ENCODE assay signal across 13 cellular contexts in the genomic region with DNA sequence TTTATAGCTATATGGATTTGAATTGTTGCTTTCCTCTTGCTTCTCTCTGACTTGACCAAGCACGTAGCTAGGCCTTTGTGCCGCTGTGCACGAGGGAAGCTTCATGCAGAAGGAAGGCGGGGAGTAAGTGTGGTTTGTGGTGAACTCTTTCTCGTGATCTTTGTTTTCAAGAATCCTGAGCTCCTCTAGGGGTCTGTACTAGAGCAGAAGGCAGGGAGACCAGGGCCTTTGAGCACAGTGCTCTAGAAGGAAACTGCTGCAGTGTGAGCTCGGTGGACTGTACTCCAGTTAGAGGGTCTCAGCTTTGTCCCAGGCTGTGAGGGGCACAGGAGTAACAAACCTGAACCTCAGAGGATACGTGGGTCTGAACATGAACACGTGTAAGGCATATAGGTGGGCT. TPM values are rescaled to one million over a fixed set of nuclear protein-coding genes. Genes with fewer than 3 reads are reported as not detected.
A peak's percentile ranks its signal among the peaks of the same experiment; 100 is the strongest.
DNase-seq lines count a peak whose midpoint lies in the region; ATAC-seq and TF ChIP-seq lines count a peak whose summit lies in the region.
"Had no signal": no experiment of that assay in that cellular context is flagged by ENCODE, and none has a peak within 500 bp of the region (broad histone marks: within the 10 kb centered on the region; RNA-seq: fewer than 3 reads in every experiment).

No MANE protein-coding gene starts in this region.

- no peak overlapping the region for H3K4me3 Mint-ChIP-seq in activated naive CD8-positive, alpha-beta T cell treated with anti-CD3 and anti-CD28 coated beads, Interleukin-2, amount 50 U/mL, for 24 hours
- H3K4me3 Mint-ChIP-seq: stimulated activated naive CD8-positive, alpha-beta T cell treated with anti-CD3 and anti-CD28 coated beads, Interleukin-15, Interleukin-2, amounts not matched to agents 100 ng/mL and 50 ng/mL, for 24 hours had no signal

- 68 to 77% methylated on average over 8 of the region's 8 CpGs for WGBS in testis, 2 donors

- H3K27ac Mint-ChIP-seq in activated naive CD8-positive, alpha-beta T cell treated with anti-CD3 and anti-CD28 coated beads, Interleukin-2, amount 50 U/mL, for 24 hours = no peak overlapping the region
- H3K27ac Mint-ChIP-seq: stimulated activated naive CD8-positive, alpha-beta T cell treated with anti-CD3 and anti-CD28 coated beads, Interleukin-15, Interleukin-2, amounts not matched to agents 100 ng/mL and 50 ng/mL, for 24 hours had no signal

- no peak for TF ChIP-seq POLR2A in testis (IDR thresholded peaks at IDR 0.05)

- no peaks in the 10 kb centered on the region for H3K27me3 ChIP-seq in testis
- H3K27me3 ChIP-seq: colonic mucosa had no signal

- DNase-seq in Daoy (ENCODE audit: low read depth) (peak; percentile 4), Kasumi-1 (lab: John Stamatoyannopoulos, UW) (peak; percentile 72 to 77), H4 (ENCODE audit: low spot score) (no peak), LoVo (ENCODE audit: low spot score) (no peak), testis (no peak)
- DNase-seq in activated naive CD8-positive, alpha-beta T cell treated with anti-CD3 and anti-CD28 coated beads, Interleukin-2, amount 50 U/mL, for 24 hours = peak; percentile 10
- DNase-seq: colonic mucosa, left colon, NCI-H1105 treated with DMSO at 0.1 percent for 48 hours, nucleus accumbens had no signal

- no peak overlapping the region for H3K4me3 ChIP-seq in testis
- H3K4me3 ChIP-seq: colonic mucosa had no signal

- no peaks in the 10 kb centered on the region for H3K9me3 ChIP-seq in testis
- H3K9me3 ChIP-seq: colonic mucosa had no signal

- no peak overlapping the region for H3K27ac ChIP-seq in testis
- H3K27ac ChIP-seq: colonic mucosa had no signal

- peaks cover 17% of the 10 kb centered on the region for H3K4me1 Mint-ChIP-seq in activated naive CD8-positive, alpha-beta T cell treated with anti-CD3 and anti-CD28 coated beads, Interleukin-2, amount 50 U/mL, for 24 hours

- no peaks in the 10 kb centered on the region for H3K36me3 ChIP-seq in testis (ENCODE audit: low read depth, missing control alignments)
- H3K36me3 ChIP-seq: colonic mucosa had no signal

- no peaks in the 10 kb centered on the region for H3K36me3 Mint-ChIP-seq in activated naive CD8-positive, alpha-beta T cell treated with anti-CD3 and anti-CD28 coated beads, Interleukin-2, amount 50 U/mL, for 24 hours (ENCODE audit: low read depth)

- H3K4me1 ChIP-seq in testis = no peaks in the 10 kb centered on the region
- H3K4me1 ChIP-seq: colonic mucosa had no signal

- no peaks in the 10 kb centered on the region for H3K9me3 Mint-ChIP-seq in activated naive CD8-positive, alpha-beta T cell treated with anti-CD3 and anti-CD28 coated beads, Interleukin-2, amount 50 U/mL, for 24 hours
- H3K9me3 Mint-ChIP-seq: stimulated activated naive CD8-positive, alpha-beta T cell treated with anti-CD3 and anti-CD28 coated beads, Interleukin-15, Interleukin-2, amounts not matched to agents 100 ng/mL and 50 ng/mL, for 24 hours had no signal

- ATAC-seq in GM19452 (IDR thresholded peaks at IDR 0.05; ENCODE audit: unreplicated experiment) (peak; percentile 45), HG02610 (IDR thresholded peaks at IDR 0.05; ENCODE audit: unreplicated experiment) (no peak)
- peak; percentile 80 for ATAC-seq in activated naive CD8-positive, alpha-beta T cell treated with anti-CD3 and anti-CD28 coated beads, Interleukin-2, amount 50 U/mL, for 24 hours
- ATAC-seq: left colon had no signal

- TF ChIP-seq CTCF in testis (IDR thresholded peaks at IDR 0.05) = no peak

- intact Hi-C loops in testis (cut with DNase I; ENCODE audit: low total_unique reads) = no loop called here

- H3K27me3 Mint-ChIP-seq in activated naive CD8-positive, alpha-beta T cell treated with anti-CD3 and anti-CD28 coated beads, Interleukin-2, amount 50 U/mL, for 24 hours = no peaks in the 10 kb centered on the region

RNA-seq across cellular contexts. Expression of gene AGA, which starts 49.0 kb away (rescaled TPM):
- 12.4 and 17.0 TPM in 2 replicates for total RNA-seq in Daoy (2014; rRNA removed; shearing (Covaris generic))
- 59.2 and 71.4 TPM in 2 replicates for total RNA-seq in H4 (2014; rRNA removed; shearing (Covaris generic))
- total RNA-seq in testis = 10 to 100 TPM; 24.0 to 50.2 TPM
- polyA plus RNA-seq in testis (ENCODE audit: insufficient read depth, low read depth, low replicate concordance) = 39.0 TPM

Comparison
In these comparisons a context has a peak if more than half of its experiments do, and no peak if none do; other contexts are left out.
1. DNase-seq: peak in Daoy (single experiment), Kasumi-1 (2 of 2) and activated naive CD8-positive, alpha-beta T cell treated with anti-CD3 and anti-CD28 coated beads, Interleukin-2, amount 50 U/mL, for 24 hours (single experiment); none in H4 (single experiment), LoVo (single experiment) and testis (single experiment).